25 cellular contexts compared by ENCODE assay signal in genomic region chr12:88505696-88506095, GRCh38.
"Had no signal": no experiment of that assay in that cellular context is flagged by ENCODE, and none has a peak within 500 bp of the region (broad histone marks: within the 10 kb centered on the region; RNA-seq: fewer than 3 reads in every experiment).

No MANE protein-coding gene starts in this region.

- H3K9me3 Mint-ChIP-seq: mesothelial cell of epicardium; stimulated activated naive CD8-positive, alpha-beta T cell treated with anti-CD3 and anti-CD28 coated beads, Interleukin-15, Interleukin-2, amounts not matched to agents 100 ng/mL and 50 ng/mL, for 24 hours had no signal

- H3K27me3 Mint-ChIP-seq: naive B cell; stimulated activated naive CD8-positive, alpha-beta T cell treated with anti-CD3 and anti-CD28 coated beads, Interleukin-15, Interleukin-2, amounts not matched to agents 100 ng/mL and 50 ng/mL, for 24 hours had no signal

- H3K27ac ChIP-seq: left ventricle myocardium inferior, pancreas, prostate gland, spleen, suprapubic skin, thoracic aorta, tibial artery, upper lobe of right lung had no signal

- H3K4me1 Mint-ChIP-seq: immature natural killer cell; naive B cell; natural killer cell; stimulated activated effector memory CD8-positive, alpha-beta T cell treated with anti-CD3 and anti-CD28 coated beads, Interleukin-12 subunit alpha, Interleukin-12 subunit beta, amount 100 ng/mL, for 72 hours had no signal

- H3K27ac Mint-ChIP-seq: immature natural killer cell; mesothelial cell of epicardium; naive B cell; natural killer cell; stimulated activated effector memory CD8-positive, alpha-beta T cell treated with anti-CD3 and anti-CD28 coated beads, Interleukin-12 subunit alpha, Interleukin-12 subunit beta, amount 100 ng/mL, for 72 hours; stimulated activated naive CD8-positive, alpha-beta T cell treated with anti-CD3 and anti-CD28 coated beads, Interleukin-15, Interleukin-2, amounts not matched to agents 100 ng/mL and 50 ng/mL, for 24 hours had no signal

- H3K4me3 Mint-ChIP-seq: immature natural killer cell; mesothelial cell of epicardium; naive B cell; natural killer cell; stimulated activated effector memory CD8-positive, alpha-beta T cell treated with anti-CD3 and anti-CD28 coated beads, Interleukin-12 subunit alpha, Interleukin-12 subunit beta, amount 100 ng/mL, for 72 hours; stimulated activated naive CD8-positive, alpha-beta T cell treated with anti-CD3 and anti-CD28 coated beads, Interleukin-15, Interleukin-2, amounts not matched to agents 100 ng/mL and 50 ng/mL, for 24 hours had no signal

- H3K36me3 ChIP-seq: pancreas, prostate gland, thoracic aorta had no signal

- H3K27me3 ChIP-seq: pancreas, spleen, suprapubic skin, tibial artery, upper lobe of right lung had no signal

- DNase-seq: hypothalamus; immature natural killer cell; kidney; left ventricle myocardium inferior; mesendoderm; naive B cell; natural killer cell; pancreas; posterior cingulate gyrus; retina; right cardiac atrium; small intestine; spleen; stimulated activated CD4-positive, alpha-beta T cell treated with anti-CD3 and anti-CD28 coated beads, Interleukin-4, amount 100 ng/mL, for 24 hours; stimulated activated naive CD4-positive, alpha-beta T cell; tibial artery; trophoblast cell; upper lobe of right lung had no signal

- H3K4me1 ChIP-seq: left ventricle myocardium inferior, pancreas, prostate gland, spleen, upper lobe of right lung had no signal

- H3K4me3 ChIP-seq: left ventricle myocardium inferior, lung, pancreas, prostate gland, spleen, suprapubic skin, thoracic aorta, tibial artery, upper lobe of right lung had no signal

- H3K9me3 ChIP-seq: left ventricle myocardium inferior, pancreas, prostate gland, spleen, suprapubic skin, thoracic aorta, tibial artery, upper lobe of right lung had no signal

- H3K36me3 Mint-ChIP-seq: immature natural killer cell; naive B cell; natural killer cell; stimulated activated effector memory CD8-positive, alpha-beta T cell treated with anti-CD3 and anti-CD28 coated beads, Interleukin-12 subunit alpha, Interleukin-12 subunit beta, amount 100 ng/mL, for 72 hours had no signal
